Comparison of ENCODE assay signal across 14 cellular contexts in the genomic region with DNA sequence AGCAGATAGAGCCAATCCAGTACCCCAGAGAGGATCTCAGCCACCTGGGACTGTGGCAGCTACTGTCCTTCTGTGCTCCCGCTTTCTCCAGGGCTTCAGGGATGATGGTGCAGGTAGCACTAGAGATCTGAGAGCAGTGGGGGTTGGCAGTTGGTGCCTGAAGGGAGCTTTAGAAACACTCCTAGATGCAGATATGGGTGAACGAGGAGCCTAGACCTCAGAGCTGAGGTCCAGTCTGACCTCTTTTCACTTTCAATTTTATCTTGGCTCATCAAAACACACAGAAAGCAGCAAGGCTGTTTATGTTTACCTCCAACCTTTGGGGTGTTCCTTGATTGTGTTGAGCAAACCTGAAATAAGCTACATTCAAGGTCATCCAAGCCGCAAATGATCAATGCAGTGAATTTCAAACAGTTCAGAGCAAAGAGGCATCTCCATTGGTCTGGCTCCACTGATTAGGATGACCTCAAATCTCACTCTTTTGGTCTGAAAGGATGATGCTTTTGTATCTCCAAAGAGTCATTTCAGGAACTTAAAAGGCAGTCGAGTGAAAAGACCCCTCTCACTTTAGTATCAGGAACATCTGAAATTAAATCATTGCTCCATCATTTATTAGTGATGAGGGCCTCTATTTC. TPM values are rescaled to one million over a fixed set of nuclear protein-coding genes. Genes with fewer than 3 reads are reported as not detected.
A peak's percentile ranks its signal among the peaks of the same experiment; 100 is the strongest.
DNase-seq lines count a peak whose midpoint lies in the region; ATAC-seq and TF ChIP-seq lines count a peak whose summit lies in the region.
"Had no signal": no experiment of that assay in that cellular context is flagged by ENCODE, and none has a peak within 500 bp of the region (broad histone marks: within the 10 kb centered on the region; RNA-seq: fewer than 3 reads in every experiment).

No MANE protein-coding gene starts in this region.

- H3K4me1 Mint-ChIP-seq in chondrocyte (ENCODE audit: low read depth) = no peaks in the 10 kb centered on the region

- H3K27me3 ChIP-seq in DND-41 (ENCODE audit: insufficient read depth, low read length, poor library complexity) (no peaks in the 10 kb centered on the region), mesendoderm (ENCODE audit: insufficient read depth, low read length, poor library complexity) (no peaks in the 10 kb centered on the region)
- H3K27me3 ChIP-seq: cardiac muscle cell, MG63, neutrophil had no signal

- H3K9me2 ChIP-seq in OCI-LY7 (ENCODE audit: insufficient read depth, low read length) = no peaks in the 10 kb centered on the region

- H2AK5ac ChIP-seq in mesendoderm (ENCODE audit: low read length) = no peak overlapping the region

- no peak overlapping the region for H2BK120ac ChIP-seq in mesendoderm (ENCODE audit: low read depth, low read length)

- no peak overlapping the region for H3K56ac ChIP-seq in mesendoderm (ENCODE audit: low read length)

- peak overlapping the region; percentile 28 for H3K4me2 ChIP-seq in DND-41 (ENCODE audit: insufficient read depth, low read length)
- H3K4me2 ChIP-seq in OCI-LY7 (ENCODE audit: low read length) = peak overlapping the region; percentile 88
- H3K4me2 ChIP-seq in mesendoderm (ENCODE audit: low read length) = no peak overlapping the region

- intact Hi-C loops in OCI-LY7 (cut with micrococcal nuclease; ENCODE audit: unreplicated experiment) = loop anchor here (5.0 kb wide), 1 partner anchor 175 kb away; no protein-coding TSS in a partner anchor

- no CpG with 5 or more reads among the region's 4 CpGs for WGBS in mesendoderm (ENCODE audit: extremely low coverage, insufficient coverage, low lambda C conversion rate)

- no peak overlapping the region for H3K4ac ChIP-seq in mesendoderm (ENCODE audit: low read depth, low read length)

- no peaks in the 10 kb centered on the region for H3K79me1 ChIP-seq in mesendoderm (ENCODE audit: low read length)

- no peaks in the 10 kb centered on the region for H4K20me1 ChIP-seq in DND-41 (ENCODE audit: insufficient read depth, low read length)
- no peaks in the 10 kb centered on the region for H4K20me1 ChIP-seq in OCI-LY7 (ENCODE audit: insufficient read depth, low read length)

- H3K9me3 Mint-ChIP-seq in chondrocyte (ENCODE audit: low read depth) = no peaks in the 10 kb centered on the region

- ATAC-seq in DND-41 (ENCODE audit: insufficient read depth, low read depth) (no peak), GM19438 (IDR thresholded peaks at IDR 0.05; ENCODE audit: low read depth, unreplicated experiment) (peak; percentile 43)

- H3K27ac ChIP-seq in DND-41 (ENCODE audit: low read length) (peak overlapping the region; percentile 75), OCI-LY7 (ENCODE audit: low read depth, low read length, poor library complexity, severe bottlenecking) (peak overlapping the region; percentile 82), mesendoderm (ENCODE audit: low read depth, low read length) (no peak overlapping the region)
- H3K27ac ChIP-seq: cardiac muscle cell, neutrophil had no signal

- H2BK5ac ChIP-seq in mesendoderm (ENCODE audit: low read length) = no peak overlapping the region

- DNase-seq in DND-41 (no peak), OCI-LY7 (ENCODE audit: low spot score) (peak; percentile 28), mesendoderm (no peak), glomerular visceral epithelial cell (ENCODE audit: extremely low spot score) (no peak), chondrocyte (ENCODE audit: low spot score) (no peak)
- DNase-seq in stimulated activated CD4-positive, alpha-beta T cell treated with anti-CD3 and anti-CD28 coated beads, Interleukin-4, amount 100 ng/mL, for 4 hours = no peak
- no peak for DNase-seq in activated CD8-positive, alpha-beta memory T cell treated with anti-CD3 and anti-CD28 coated beads, Interleukin-2, amount 50 U/mL, for 48 hours
- DNase-seq: islet precursor cell, MG63, NCI-H526 had no signal

- H3K4me3 Mint-ChIP-seq in chondrocyte (ENCODE audit: unreplicated experiment) = no peak overlapping the region

- H3K36me3 Mint-ChIP-seq in chondrocyte (ENCODE audit: low read depth) = no peaks in the 10 kb centered on the region

- H3K4me3 ChIP-seq in DND-41 (ENCODE audit: low read depth in 1 of 2, low read length in 2 of 2) = no peak overlapping the region
- peak overlapping the region; percentile 76 for H3K4me3 ChIP-seq in OCI-LY7 (ENCODE audit: low read depth, low read length, poor library complexity, severe bottlenecking)
- no peak overlapping the region for H3K4me3 ChIP-seq in mesendoderm (ENCODE audit: low read length)
- H3K4me3 ChIP-seq: cardiac muscle cell, MG63 had no signal

- H4K8ac ChIP-seq in mesendoderm (ENCODE audit: low read depth, low read length) = no peak overlapping the region

- peaks cover 7% of the 10 kb centered on the region for H3K27me3 Mint-ChIP-seq in chondrocyte (ENCODE audit: low read depth)

- H3K4me1 ChIP-seq in DND-41 (ENCODE audit: insufficient read depth, low read length) = peaks cover 70% of the 10 kb centered on the region
- H3K4me1 ChIP-seq in OCI-LY7 (ENCODE audit: insufficient read depth, low read length, poor library complexity, severe bottlenecking) = peaks cover 57% of the 10 kb centered on the region
- no peaks in the 10 kb centered on the region for H3K4me1 ChIP-seq in mesendoderm (ENCODE audit: control insufficient read depth, low read depth, low read length)

- H3K79me2 ChIP-seq in DND-41 (ENCODE audit: insufficient read depth, low read length) (no peaks in the 10 kb centered on the region), OCI-LY7 (ENCODE audit: insufficient read depth, low read depth, low read length) (peaks cover 57% of the 10 kb centered on the region), mesendoderm (ENCODE audit: control insufficient read depth, insufficient read depth, low read length) (no peaks in the 10 kb centered on the region)

- H2AFZ ChIP-seq in DND-41 (ENCODE audit: low read depth, low read length) (peak overlapping the region; percentile 25), OCI-LY7 (ENCODE audit: low read length) (no peak overlapping the region; the same call in 1 of the 2 replicates)

- H3K9ac ChIP-seq in DND-41 (ENCODE audit: low read depth, low read length) = peak overlapping the region; percentile 23
- no peak overlapping the region for H3K9ac ChIP-seq in mesendoderm (ENCODE audit: low read length)

- no peaks in the 10 kb centered on the region for H3K36me3 ChIP-seq in DND-41 (ENCODE audit: insufficient read depth, low read length)
- peaks cover 15% of the 10 kb centered on the region for H3K36me3 ChIP-seq in OCI-LY7 (ENCODE audit: insufficient read depth, low read length)
- no peaks in the 10 kb centered on the region for H3K36me3 ChIP-seq in mesendoderm (ENCODE audit: control insufficient read depth, insufficient read depth, low read length)
- H3K36me3 ChIP-seq: cardiac muscle cell, MG63, neutrophil had no signal

- CTCF ChIA-PET in OCI-LY7 (lab: Charles Lee; ENCODE audit: unreplicated experiment) = interaction anchor here (0.5 to 1.1 kb wide), 2 partner anchors 40 to 223 kb away, joined by 3 read pairs; no protein-coding TSS in a partner anchor

- POLR2A ChIA-PET in OCI-LY7 (lab: Charles Lee) = interaction anchor here (0.6 to 5.1 kb wide), 13 partner anchors 9 to 525 kb away, joined by 3 to 32 read pairs (median 4); partner anchors contain the start of gene CD48

- H3K18ac ChIP-seq in mesendoderm (ENCODE audit: low read length) = no peak overlapping the region

- no peak for TF ChIP-seq CTCF in DND-41 (IDR thresholded peaks at IDR 0.05; ENCODE audit: borderline replicate concordance, extremely low read depth, low read length, poor library complexity, severe bottlenecking)
- TF ChIP-seq CTCF in OCI-LY7 (conservative IDR thresholded peaks at IDR 0.05; ENCODE audit: low read length) = no peak
- no peak for TF ChIP-seq CTCF in chondrocyte (IDR thresholded peaks at IDR 0.05)

- peak overlapping the region; percentile 68 for H3K23ac ChIP-seq in mesendoderm (ENCODE audit: low read length)

- no peak overlapping the region for H2BK15ac ChIP-seq in mesendoderm (replicated peaks; ENCODE audit: low read depth)

- H3K9me3 ChIP-seq in DND-41 (ENCODE audit: insufficient read depth, low read length, severe bottlenecking) (no peaks in the 10 kb centered on the region), OCI-LY7 (ENCODE audit: low read length) (peaks cover 8% of the 10 kb centered on the region; the same call in 1 of the 2 replicates)
- H3K9me3 ChIP-seq: MG63, neutrophil had no signal

- no peak overlapping the region for H4K5ac ChIP-seq in mesendoderm (ENCODE audit: low read length)

- no peak overlapping the region for H3K27ac Mint-ChIP-seq in chondrocyte (ENCODE audit: unreplicated experiment)

- no TSS peak for BruUV-seq in OCI-LY7 (replicated peaks; lab: Mats Ljungman, UMichigan)

RNA-seq across cellular contexts. Expression of gene LY9, which starts 1.3 kb away (rescaled TPM):
- total RNA-seq in OCI-LY7 (2014; rRNA removed; shearing (Covaris generic)) = 23.7 and 28.4 TPM in 2 replicates
- total RNA-seq in OCI-LY7 (2022) (40.2 and 42.8 TPM in 2 replicates), chondrocyte (not detected in 3 replicates)
- polyA plus RNA-seq in mesendoderm (2013, experiment 1 of 2) = 0.07 TPM
- polyA plus RNA-seq in mesendoderm (2013, experiment 2 of 2) = 0.03 TPM
- total RNA-seq: cardiac muscle cell, fibroblast of lung had no signal
- polyA plus RNA-seq: cardiac muscle cell, fibroblast of lung had no signal

RNA-seq across cellular contexts. Expression of gene SLAMF7, which starts 58.2 kb away (rescaled TPM):
- total RNA-seq in OCI-LY7 (2014; rRNA removed; shearing (Covaris generic)) = not detected in 2 replicates
- total RNA-seq in OCI-LY7 (2022) (not detected in 2 replicates), chondrocyte (not detected in 3 replicates)
- 0.06 TPM for polyA plus RNA-seq in mesendoderm (2013, experiment 1 of 2)
- 0.07 TPM for polyA plus RNA-seq in mesendoderm (2013, experiment 2 of 2)
- total RNA-seq: cardiac muscle cell, fibroblast of lung had no signal
- polyA plus RNA-seq: cardiac muscle cell, fibroblast of lung had no signal

Comparison
In these comparisons a context has a peak if more than half of its experiments do, and no peak if none do; other contexts are left out.
1. RNA of gene LY9, which starts 1.3 kb away (total RNA-seq): 23.7 to 42.8 TPM in OCI-LY7; not detected in chondrocyte; every median in the first group is over 10 times any median in the second.